Comparison of ENCODE assay signal across 17 cellular contexts in the genomic region with DNA sequence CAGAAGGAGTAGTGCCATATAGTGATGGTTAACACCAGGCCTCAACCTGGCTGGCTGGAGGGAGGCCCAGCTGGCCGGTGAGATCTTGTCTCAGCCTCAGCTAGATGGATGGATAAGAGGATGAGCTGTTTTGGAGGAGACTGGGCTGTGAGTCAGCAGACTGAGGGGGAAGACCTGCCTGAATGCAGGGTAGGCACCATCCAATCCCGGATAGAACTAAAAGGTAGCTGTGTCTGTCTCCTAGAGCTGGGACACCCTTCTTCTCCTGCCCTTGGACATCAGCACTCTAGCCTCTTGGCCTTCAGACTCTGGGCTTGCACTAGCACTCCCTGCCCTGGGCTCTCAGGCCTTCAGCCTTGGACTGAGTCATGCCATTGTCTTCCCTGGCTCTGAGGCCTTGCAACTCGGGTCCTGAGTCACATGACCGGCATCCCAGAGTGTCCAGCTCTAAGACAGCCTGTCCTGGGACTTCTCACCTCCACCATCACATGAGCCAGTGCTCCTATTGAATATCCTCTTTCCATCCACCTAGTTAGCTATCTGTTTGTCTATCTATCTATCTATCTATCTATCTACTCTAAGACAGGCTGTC.
DNase-seq lines count a peak whose midpoint lies in the region; ATAC-seq and TF ChIP-seq lines count a peak whose summit lies in the region.
"Had no signal": no experiment of that assay in that cellular context is flagged by ENCODE, and none has a peak within 500 bp of the region (broad histone marks: within the 10 kb centered on the region; RNA-seq: fewer than 3 reads in every experiment).

No MANE protein-coding gene starts in this region.

- H3K27ac ChIP-seq in left lung = no peak overlapping the region

- peak; percentile 30 for ATAC-seq in left lung
- no peak for ATAC-seq in activated T-helper 17 cell treated with anti-CD3 and anti-CD28 coated beads, Interleukin-2, amount 50 U/mL, for 72 hours (replicated peaks)
- ATAC-seq: activated CD4-positive, alpha-beta T cell treated with anti-CD3 and anti-CD28 coated beads for 36 hours; GM23338 had no signal

- H3K36me3 Mint-ChIP-seq in activated T-helper 17 cell treated with anti-CD3 and anti-CD28 coated beads, Interleukin-2, amount 50 U/mL, for 72 hours (ENCODE audit: low read depth) = no peaks in the 10 kb centered on the region
- H3K36me3 Mint-ChIP-seq in activated CD4-positive, alpha-beta T cell treated with anti-CD3 and anti-CD28 coated beads, Interleukin-2, amount 10 ng/mL, durations not matched to agents 24 days and 14 days (ENCODE audit: low read depth) = no peaks in the 10 kb centered on the region

- no peaks in the 10 kb centered on the region for H3K9me3 ChIP-seq in MG63
- no peaks in the 10 kb centered on the region for H3K9me3 ChIP-seq in left lung

- peak; percentile 72 for DNase-seq in AG20443 (ENCODE audit: low spot score)
- DNase-seq in MG63 = peak; percentile 48
- DNase-seq in dermis blood vessel endothelial cell = peak; percentile 75
- DNase-seq in left lung = peak in 1 of 2 donors; percentile 18
- DNase-seq in NCI-H1694 treated with DMSO at 0.1 percent for 48 hours (lab: John Stamatoyannopoulos, UW) = no peak
- DNase-seq in activated CD4-positive, alpha-beta T cell treated with anti-CD3 and anti-CD28 coated beads, Interleukin-2, amount 10 ng/mL, durations not matched to agents 24 days and 14 days = no peak
- DNase-seq in cerebellum (ENCODE audit: low spot score) = no peak
- DNase-seq: activated CD4-positive, alpha-beta T cell treated with anti-CD3 and anti-CD28 coated beads for 36 hours; activated naive CD8-positive, alpha-beta T cell treated with anti-CD3 and anti-CD28 coated beads, Interleukin-2, amount 50 U/mL, for 24 hours; activated T-cell treated with anti-CD3 and anti-CD28 coated beads for 4 hours; foreskin melanocyte; NCI-H187; NCI-H526; small intestine had no signal

- intact Hi-C loops in left lung (cut with DNase I) = loop anchor here in 1 of 2 donors (10.0 kb wide), 2 partner anchors 590 to 830 kb away; partner anchors contain the start of gene SNTG2
- intact Hi-C loops in activated CD4-positive, alpha-beta T cell treated with anti-CD3 and anti-CD28 coated beads, Interleukin-2, amount 10 ng/mL, durations not matched to agents 24 days and 14 days (cut with micrococcal nuclease) = no loop called here

- H3K4me1 Mint-ChIP-seq in activated T-helper 17 cell treated with anti-CD3 and anti-CD28 coated beads, Interleukin-2, amount 50 U/mL, for 72 hours = peaks cover 14% of the 10 kb centered on the region
- H3K4me1 Mint-ChIP-seq in activated CD4-positive, alpha-beta T cell treated with anti-CD3 and anti-CD28 coated beads, Interleukin-2, amount 10 ng/mL, durations not matched to agents 24 days and 14 days = peaks cover 7% of the 10 kb centered on the region

- no peak overlapping the region for H3K27ac Mint-ChIP-seq in activated T-helper 17 cell treated with anti-CD3 and anti-CD28 coated beads, Interleukin-2, amount 50 U/mL, for 72 hours
- no peak overlapping the region for H3K27ac Mint-ChIP-seq in activated CD4-positive, alpha-beta T cell treated with anti-CD3 and anti-CD28 coated beads, Interleukin-2, amount 10 ng/mL, durations not matched to agents 24 days and 14 days
- H3K27ac Mint-ChIP-seq: activated CD4-positive, alpha-beta T cell treated with anti-CD3 and anti-CD28 coated beads for 36 hours; activated naive CD8-positive, alpha-beta T cell treated with anti-CD3 and anti-CD28 coated beads, Interleukin-2, amount 50 U/mL, for 24 hours; GM23338; stimulated activated naive CD8-positive, alpha-beta T cell treated with anti-CD3 and anti-CD28 coated beads, Interleukin-15, Interleukin-2, amounts not matched to agents 100 ng/mL and 50 ng/mL, for 24 hours had no signal

- no peak overlapping the region for H3K4me3 ChIP-seq in MG63
- no peak overlapping the region for H3K4me3 ChIP-seq in left lung
- H3K4me3 ChIP-seq: GM23338 had no signal

- H3K36me3 ChIP-seq in MG63 (no peaks in the 10 kb centered on the region), left lung (no peaks in the 10 kb centered on the region)

- H3K27me3 Mint-ChIP-seq in activated T-helper 17 cell treated with anti-CD3 and anti-CD28 coated beads, Interleukin-2, amount 50 U/mL, for 72 hours = no peaks in the 10 kb centered on the region
- no peaks in the 10 kb centered on the region for H3K27me3 Mint-ChIP-seq in activated CD4-positive, alpha-beta T cell treated with anti-CD3 and anti-CD28 coated beads, Interleukin-2, amount 10 ng/mL, durations not matched to agents 24 days and 14 days

- no peak overlapping the region for H3K4me3 Mint-ChIP-seq in activated T-helper 17 cell treated with anti-CD3 and anti-CD28 coated beads, Interleukin-2, amount 50 U/mL, for 72 hours
- H3K4me3 Mint-ChIP-seq in activated CD4-positive, alpha-beta T cell treated with anti-CD3 and anti-CD28 coated beads, Interleukin-2, amount 10 ng/mL, durations not matched to agents 24 days and 14 days = no peak overlapping the region
- H3K4me3 Mint-ChIP-seq: activated CD4-positive, alpha-beta T cell treated with anti-CD3 and anti-CD28 coated beads for 36 hours; activated naive CD8-positive, alpha-beta T cell treated with anti-CD3 and anti-CD28 coated beads, Interleukin-2, amount 50 U/mL, for 24 hours; GM23338; stimulated activated naive CD8-positive, alpha-beta T cell treated with anti-CD3 and anti-CD28 coated beads, Interleukin-15, Interleukin-2, amounts not matched to agents 100 ng/mL and 50 ng/mL, for 24 hours had no signal

- no peaks in the 10 kb centered on the region for H3K27me3 ChIP-seq in MG63
- no peaks in the 10 kb centered on the region for H3K27me3 ChIP-seq in left lung

- H3K4me1 ChIP-seq in left lung = no peaks in the 10 kb centered on the region

- no peaks in the 10 kb centered on the region for H3K9me3 Mint-ChIP-seq in activated T-helper 17 cell treated with anti-CD3 and anti-CD28 coated beads, Interleukin-2, amount 50 U/mL, for 72 hours
- H3K9me3 Mint-ChIP-seq in activated CD4-positive, alpha-beta T cell treated with anti-CD3 and anti-CD28 coated beads, Interleukin-2, amount 10 ng/mL, durations not matched to agents 24 days and 14 days = no peaks in the 10 kb centered on the region
- H3K9me3 Mint-ChIP-seq: activated naive CD8-positive, alpha-beta T cell treated with anti-CD3 and anti-CD28 coated beads, Interleukin-2, amount 50 U/mL, for 24 hours; GM23338; stimulated activated naive CD8-positive, alpha-beta T cell treated with anti-CD3 and anti-CD28 coated beads, Interleukin-15, Interleukin-2, amounts not matched to agents 100 ng/mL and 50 ng/mL, for 24 hours had no signal

- TF ChIP-seq CTCF in left lung (IDR thresholded peaks at IDR 0.05) = no peak

Comparison
In these comparisons a context has a peak if more than half of its experiments do, and no peak if none do; other contexts are left out.
1. DNase-seq: peak in AG20443 (single experiment), MG63 (single experiment) and dermis blood vessel endothelial cell (single experiment); none in NCI-H1694 treated with DMSO at 0.1 percent for 48 hours (single experiment), activated CD4-positive, alpha-beta T cell treated with anti-CD3 and anti-CD28 coated beads, Interleukin-2, amount 10 ng/mL, durations not matched to agents 24 days and 14 days (single experiment) and cerebellum (single experiment).